ENCODE assay signal across 8 cellular contexts in genomic region chr1:222618001-222618879, GRCh38. TPM values are rescaled to one million over a fixed set of nuclear protein-coding genes. Genes with fewer than 3 reads are reported as not detected.
DNase-seq lines count a peak whose midpoint lies in the region; ATAC-seq, FAIRE-seq and TF ChIP-seq lines count a peak whose summit lies in the region.

Gene MIA3 (plus strand): TSS chr1:222618097. CDS start chr1:222618111, 14 bp downstream.

- H3K4me3 Mint-ChIP-seq in Calu3 (ENCODE audit: low read depth, unreplicated experiment) = peak within 1 kb of the TSS; percentile 85

- H3K4me1 ChIP-seq in RWPE2 (ENCODE audit: insufficient read depth, poor library complexity, severe bottlenecking) (no peaks in the 10 kb centered on the region), neutrophil (ENCODE audit: control insufficient read depth in 1 of 2, insufficient read depth in 1 of 2, low read depth in 1 of 2, low read length in 1 of 2) (peaks cover 15 to 17% of the 10 kb centered on the region in 2 experiments), thyroid gland (peaks cover 0 to 9% of the 10 kb centered on the region in 2 donors)

- DNase-seq in Calu3 (peak; percentile 82), GM20000 (ENCODE audit: low spot score) (peak; percentile 97), HT-29 (ENCODE audit: low spot score) (peak; percentile 41), RWPE2 (ENCODE audit: low spot score) (peak; percentile 51), activated gamma-delta T cell treated with Interleukin-2 at 50 U/mL for 16 hours (peak; percentile 36), frontal cortex (ENCODE audit: low spot score in 2 of 2) (peak; percentile 89 to 95), thyroid gland (peak; percentile 24 to 79)

- H3K36me3 Mint-ChIP-seq in Calu3 (ENCODE audit: insufficient read depth, unreplicated experiment) = peaks cover 25% of the 10 kb centered on the region

- H3K27me3 Mint-ChIP-seq in Calu3 (ENCODE audit: unreplicated experiment) = peaks cover 26% of the 10 kb centered on the region

- H3K4me3 ChIP-seq in RWPE2 (ENCODE audit: severe bottlenecking) (peak within 1 kb of the TSS; percentile 97), neutrophil (ENCODE audit: low read depth in 1 of 2, low read length in 1 of 2) (peak within 1 kb of the TSS; percentile 74 to 84), thyroid gland (replicated peaks in 1 of 3) (peak within 1 kb of the TSS; percentile 58 to 100 (median 94))

- H3K27me3 ChIP-seq in RWPE2 (ENCODE audit: insufficient read depth, poor library complexity, severe bottlenecking) = no peaks in the 10 kb centered on the region
- H3K27me3 ChIP-seq in neutrophil = peaks cover 57% of the 10 kb centered on the region
- H3K27me3 ChIP-seq in thyroid gland = no peaks in the 10 kb centered on the region

- intact Hi-C loops in Calu3 (cut with micrococcal nuclease; ENCODE audit: unreplicated experiment) (no loop called here), thyroid gland (cut with DNase I) (no loop called here)

- FAIRE-seq in frontal cortex (lab: Jason Lieb, UNC) = no peak

- 0% methylated on average over 3 to 20 of the region's 81 CpGs for WGBS in thyroid gland, 2 donors

- no TSS peak for BruUV-seq in Calu3 (replicated peaks; lab: Mats Ljungman, UMichigan)

- H3K36me3 ChIP-seq in RWPE2 (ENCODE audit: low read depth) (no peaks in the 10 kb centered on the region), neutrophil (peaks cover 3% of the 10 kb centered on the region), thyroid gland (no peaks in the 10 kb centered on the region)

- TF ChIP-seq POLR2A in thyroid gland (IDR thresholded peaks at IDR 0.05) = peak in 1 of 2 donors; percentile 77

- CTCF ChIA-PET in Calu3 (lab: Charles Lee) = no interaction called here

- H3K27ac Mint-ChIP-seq in Calu3 (ENCODE audit: unreplicated experiment) = peak within 1 kb of the TSS; percentile 92

- H3K4me1 Mint-ChIP-seq in Calu3 (ENCODE audit: low read depth, unreplicated experiment) = peaks cover 26% of the 10 kb centered on the region

- no peaks in the 10 kb centered on the region for H3K9me3 ChIP-seq in RWPE2 (ENCODE audit: severe bottlenecking)
- no peaks in the 10 kb centered on the region for H3K9me3 ChIP-seq in neutrophil
- H3K9me3 ChIP-seq in thyroid gland = no peaks in the 10 kb centered on the region

- ATAC-seq in RWPE2 (ENCODE audit: low read depth) = peak; percentile 61

- no peaks in the 10 kb centered on the region for H3K9me3 Mint-ChIP-seq in Calu3 (ENCODE audit: low read depth, unreplicated experiment)

- TF ChIP-seq CTCF in Calu3 (IDR thresholded peaks at IDR 0.05; ENCODE audit: unreplicated experiment) (no peak), GM20000 (IDR thresholded peaks at IDR 0.05; ENCODE audit: extremely low read depth, missing control alignments) (no peak), RWPE2 (IDR thresholded peaks at IDR 0.05; ENCODE audit: poor library complexity, severe bottlenecking) (no peak), neutrophil (IDR thresholded peaks at IDR 0.05) (peak; percentile 13), thyroid gland (IDR thresholded peaks at IDR 0.05) (no peak)

- H3K27ac ChIP-seq in RWPE2 (ENCODE audit: poor library complexity, severe bottlenecking) (no peak within 1 kb of the TSS), neutrophil (peak within 1 kb of the TSS; percentile 65), thyroid gland (peak within 1 kb of the TSS; percentile 28 to 77 (median 73))

RNA-seq across cellular contexts. Expression of gene MIA3, which starts in this region (rescaled TPM):
- total RNA-seq in Calu3 (2022) (60.3 and 72.6 TPM in 2 replicates), frontal cortex (46.5 TPM), thyroid gland (10 to 100 TPM; 58.0 to 96.3 (median 70.0) TPM)
- 19.0 and 38.3 TPM in 2 replicates for total RNA-seq in HT-29 (2014; rRNA removed; shearing (Covaris generic))

Comparison
In these comparisons a context has a peak if more than half of its experiments do, and no peak if none do; other contexts are left out.
1. DNase-seq: peak in every context shown above with its lines; median percentile 97 in GM20000; 92 in frontal cortex; 82 in Calu3; 52 in thyroid gland; 51 in RWPE2; 41 in HT-29; 36 in activated gamma-delta T cell treated with Interleukin-2 at 50 U/mL for 16 hours.